ENCODE assay signal across 1 cellular context in genomic region chr22:22460635-22461034, GRCh38.
TF ChIP-seq lines count a peak whose summit lies in the region.

No MANE protein-coding gene starts in this region.

TF ChIP-seq in IMR-90, 13 proteins besides CTCF, POLR2A, EP300 and RAD21 (continued from another document):
- no peak for TF ChIP-seq ELK1 (IDR thresholded peaks at IDR 0.05; ENCODE audit: borderline replicate concordance, low read depth, low read length)
- TF ChIP-seq CEBPB (IDR thresholded peaks at IDR 0.05; ENCODE audit: low read depth, low read length) = no peak
- TF ChIP-seq CHD1 (IDR thresholded peaks at IDR 0.05; ENCODE audit: low read depth, low read length) = no peak
- TF ChIP-seq USF2 (IDR thresholded peaks at IDR 0.05; ENCODE audit: low read depth, low read length) = no peak
- TF ChIP-seq BHLHE40 (IDR thresholded peaks at IDR 0.05; ENCODE audit: low read depth, low read length) = no peak
- no peak for TF ChIP-seq MAZ (IDR thresholded peaks at IDR 0.05; ENCODE audit: borderline replicate concordance, low read depth, low read length)
